Comparison of ENCODE assay signal across 28 cellular contexts in genomic region chr12:73262788-73263381, GRCh38.
"Had no signal": no experiment of that assay in that cellular context is flagged by ENCODE, and none has a peak within 500 bp of the region (broad histone marks: within the 10 kb centered on the region; RNA-seq: fewer than 3 reads in every experiment).

No MANE protein-coding gene starts in this region.

- DNase-seq: heart right ventricle; islet precursor cell; left ventricle myocardium superior; lower lobe of right lung; mammary epithelial cell; mesenchymal stem cell; naive thymus-derived CD8-positive, alpha-beta T cell; occipital lobe; ovary; right cardiac atrium; sigmoid colon; small intestine; spleen; stimulated activated CD4-positive, alpha-beta T cell treated with anti-CD3 and anti-CD28 coated beads, Interleukin-4, amount 100 ng/mL, for 24 hours; stimulated activated naive CD4-positive, alpha-beta T cell; tibial artery; trophoblast cell; upper lobe of right lung had no signal

- H3K27ac ChIP-seq: heart right ventricle, hepatocyte, lower lobe of right lung, neural progenitor cell, neutrophil, ovary, sigmoid colon, spleen, suprapubic skin, thoracic aorta, tibial artery, upper lobe of right lung had no signal

- H3K9me3 ChIP-seq: ovary, thoracic aorta, tibial artery, upper lobe of right lung had no signal

- H3K4me3 Mint-ChIP-seq: naive thymus-derived CD8-positive, alpha-beta T cell; nephron; neural progenitor cell; stimulated activated effector memory CD8-positive, alpha-beta T cell treated with anti-CD3 and anti-CD28 coated beads, Interleukin-12 subunit alpha, Interleukin-12 subunit beta, amount 100 ng/mL, for 72 hours; stimulated activated naive CD8-positive, alpha-beta T cell treated with anti-CD3 and anti-CD28 coated beads, Interleukin-15, Interleukin-2, amounts not matched to agents 100 ng/mL and 50 ng/mL, for 24 hours had no signal

- H3K36me3 ChIP-seq: heart right ventricle, lower lobe of right lung, neural progenitor cell, neutrophil, ovary, sigmoid colon, spleen, suprapubic skin, thoracic aorta, tibial artery, upper lobe of right lung had no signal

- FAIRE-seq: small intestine, urothelium cell line had no signal

- H3K4me3 ChIP-seq: heart right ventricle, hepatocyte, lower lobe of right lung, neural progenitor cell, ovary, sigmoid colon, spleen, suprapubic skin, thoracic aorta, tibial artery, upper lobe of right lung had no signal

- H2AFZ ChIP-seq: hepatocyte, neural progenitor cell had no signal

- H3K4me2 ChIP-seq: hepatocyte, neural progenitor cell had no signal

- H3K79me2 ChIP-seq: hepatocyte had no signal

- ATAC-seq: heart right ventricle; left ventricle myocardium superior; lower lobe of right lung; naive thymus-derived CD8-positive, alpha-beta T cell; right cardiac atrium; stimulated activated effector memory CD8-positive, alpha-beta T cell treated with anti-CD3 and anti-CD28 coated beads, Interleukin-12 subunit alpha, Interleukin-12 subunit beta, amount 100 ng/mL, for 72 hours; upper lobe of right lung had no signal

- H3K27me3 ChIP-seq: heart right ventricle, hepatocyte, neural progenitor cell, neutrophil, ovary, sigmoid colon, spleen, suprapubic skin, tibial artery, upper lobe of right lung had no signal

- H3K4me1 Mint-ChIP-seq: naive thymus-derived CD8-positive, alpha-beta T cell; nephron; neural progenitor cell; stimulated activated effector memory CD8-positive, alpha-beta T cell treated with anti-CD3 and anti-CD28 coated beads, Interleukin-12 subunit alpha, Interleukin-12 subunit beta, amount 100 ng/mL, for 72 hours had no signal

- H3K4me1 ChIP-seq: heart right ventricle, lower lobe of right lung, neural progenitor cell, sigmoid colon, spleen, suprapubic skin, tibial artery, upper lobe of right lung had no signal

- H3K36me3 Mint-ChIP-seq: naive thymus-derived CD8-positive, alpha-beta T cell; neural progenitor cell; stimulated activated effector memory CD8-positive, alpha-beta T cell treated with anti-CD3 and anti-CD28 coated beads, Interleukin-12 subunit alpha, Interleukin-12 subunit beta, amount 100 ng/mL, for 72 hours had no signal

- H3K27ac Mint-ChIP-seq: naive thymus-derived CD8-positive, alpha-beta T cell; nephron; neural progenitor cell; progenitor cell of endocrine pancreas; stimulated activated effector memory CD8-positive, alpha-beta T cell treated with anti-CD3 and anti-CD28 coated beads, Interleukin-12 subunit alpha, Interleukin-12 subunit beta, amount 100 ng/mL, for 72 hours; stimulated activated naive CD8-positive, alpha-beta T cell treated with anti-CD3 and anti-CD28 coated beads, Interleukin-15, Interleukin-2, amounts not matched to agents 100 ng/mL and 50 ng/mL, for 24 hours had no signal

- H3K27me3 Mint-ChIP-seq: naive thymus-derived CD8-positive, alpha-beta T cell; progenitor cell of endocrine pancreas; stimulated activated naive CD8-positive, alpha-beta T cell treated with anti-CD3 and anti-CD28 coated beads, Interleukin-15, Interleukin-2, amounts not matched to agents 100 ng/mL and 50 ng/mL, for 24 hours had no signal

- H3K9ac ChIP-seq: neural progenitor cell had no signal
